Comparison of ENCODE assay signal across 10 cellular contexts in genomic region chr10:33161550-33162247, GRCh38.
"Had no signal": no experiment of that assay in that cellular context is flagged by ENCODE, and none has a peak within 500 bp of the region (broad histone marks: within the 10 kb centered on the region; RNA-seq: fewer than 3 reads in every experiment).

No MANE protein-coding gene starts in this region.

- H3K9me3 Mint-ChIP-seq: GM23338, H9, IgD-negative memory B cell had no signal

- FAIRE-seq: H1, H54, HTR-8/SVneo had no signal

- H3K9ac ChIP-seq: KMS-11 had no signal

- H3K4me3 ChIP-seq: GM23338 had no signal

- H3K27me3 Mint-ChIP-seq: IgD-negative memory B cell had no signal

- H3K4me2 ChIP-seq: GM23338, KMS-11 had no signal

- H3K27ac Mint-ChIP-seq: GM23338, H9, IgD-negative memory B cell had no signal

- H3K27ac ChIP-seq: KMS-11 had no signal

- H3K4me3 Mint-ChIP-seq: GM23338, H9, IgD-negative memory B cell had no signal

- H3K36me3 Mint-ChIP-seq: IgD-negative memory B cell had no signal

- DNase-seq: H9, HCEC 1CT, Karpas-422, KBM-7 had no signal

- ATAC-seq: GM23338 had no signal

- H2AFZ ChIP-seq: GM23338 had no signal
